Comparison of ENCODE assay signal across 1 cellular context in genomic region chr19:12163841-12164240, GRCh38.
TF ChIP-seq lines count a peak whose summit lies in the region.

No MANE protein-coding gene starts in this region.

TF ChIP-seq in A549, 52 proteins besides CTCF, POLR2A, EP300 and RAD21 (continued from another document):
- TF ChIP-seq HOXA7 (CRISPR knock-in tag; IDR thresholded peaks at IDR 0.05) = no peak
